14 cellular contexts compared by ENCODE assay signal in the genomic region with DNA sequence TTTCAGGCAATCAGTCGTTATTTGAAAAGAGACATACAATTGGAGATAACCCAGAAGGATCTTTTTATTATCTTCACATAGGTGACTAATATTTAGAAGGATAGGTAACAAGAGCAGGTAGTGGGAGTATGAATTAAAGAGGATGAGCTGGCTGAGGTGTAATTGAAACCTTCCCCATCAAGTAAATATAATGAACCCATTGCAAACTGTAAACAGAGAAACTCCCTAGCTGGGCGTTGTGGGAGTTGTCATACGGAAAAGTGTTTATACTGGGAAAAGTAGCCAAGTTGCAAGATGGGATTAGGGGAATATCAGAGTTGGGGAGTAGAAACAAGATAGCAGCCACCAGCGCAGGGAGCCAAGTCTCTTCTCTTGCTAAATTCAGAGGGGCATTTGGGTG.
"Had no signal": no experiment of that assay in that cellular context is flagged by ENCODE, and none has a peak within 500 bp of the region (broad histone marks: within the 10 kb centered on the region; RNA-seq: fewer than 3 reads in every experiment).

No MANE protein-coding gene starts in this region.

- H3K27me3 ChIP-seq: cardiac muscle cell, esophagus muscularis mucosa, hepatocyte, neutrophil, tibial artery had no signal

- H3K4me1 Mint-ChIP-seq: natural killer cell had no signal

- ATAC-seq: activated CD4-positive, CD25-positive, alpha-beta regulatory T cell treated with anti-CD3 and anti-CD28 coated beads, Interleukin-2, amount 50 U/mL, for 24 hours; natural killer cell had no signal

- H3K27ac Mint-ChIP-seq: memory B cell, natural killer cell had no signal

- H3K4me3 ChIP-seq: cardiac muscle cell, esophagus muscularis mucosa, hepatocyte, left ventricle myocardium inferior, SK-N-MC, tibial artery had no signal

- H3K4me3 Mint-ChIP-seq: memory B cell, natural killer cell had no signal

- H3K9me3 Mint-ChIP-seq: natural killer cell had no signal

- H3K27me3 Mint-ChIP-seq: memory B cell had no signal

- DNase-seq: activated CD8-positive, alpha-beta memory T cell treated with anti-CD3 and anti-CD28 coated beads, Interleukin-2, amount 50 U/mL, for 48 hours; left ventricle myocardium inferior; natural killer cell; stimulated activated CD4-positive, alpha-beta T cell treated with anti-CD3 and anti-CD28 coated beads, Interleukin-12 subunit alpha, Interleukin-12 subunit beta, amount 100 ng/mL, for 4 hours; stimulated activated CD4-positive, alpha-beta T cell treated with anti-CD3 and anti-CD28 coated beads, Interleukin-2, amount 100 ng/mL, for 24 hours; T1000; tibial artery had no signal

- H3K36me3 Mint-ChIP-seq: natural killer cell had no signal

- H3K27ac ChIP-seq: cardiac muscle cell, esophagus muscularis mucosa, hepatocyte, left ventricle myocardium inferior, neutrophil, SK-N-MC, tibial artery had no signal
